In genomic region chr2:88170472-88170892, GRCh38 we compare ENCODE assay signal across 8 cellular contexts.
DNase-seq lines count a peak whose midpoint lies in the region; ATAC-seq and TF ChIP-seq lines count a peak whose summit lies in the region.

No MANE protein-coding gene starts in this region.

- H3K4me1 Mint-ChIP-seq in effector memory CD8-positive, alpha-beta T cell (ENCODE audit: low read depth in 2 of 2), result peaks cover 0 to 8% of the 10 kb centered on the region in 2 donors

- peaks cover 6% of the 10 kb centered on the region for H3K36me3 Mint-ChIP-seq in effector memory CD8-positive, alpha-beta T cell (ENCODE audit: insufficient read depth)

- ATAC-seq in effector memory CD8-positive, alpha-beta T cell (replicated peaks), result no peak
- no peak for ATAC-seq in GM21367 (IDR thresholded peaks at IDR 0.05; ENCODE audit: unreplicated experiment)
- no peak for ATAC-seq in HG02571 (IDR thresholded peaks at IDR 0.05; ENCODE audit: unreplicated experiment)

- H3K4me3 ChIP-seq in LNCaP clone FGC (ENCODE audit: low read depth, low read length) (peak overlapping the region; percentile 79), mucosa of stomach (ENCODE audit: low read length) (peak overlapping the region; percentile 45)

- H3K9me3 ChIP-seq in mucosa of stomach (ENCODE audit: control insufficient read depth, low read length), result no peaks in the 10 kb centered on the region

- H3K9ac ChIP-seq in mucosa of stomach (ENCODE audit: low read length), result peak overlapping the region; percentile 95

- no peaks in the 10 kb centered on the region for H3K9me3 Mint-ChIP-seq in effector memory CD8-positive, alpha-beta T cell

- peak overlapping the region; percentile 63 to 78 for H3K27ac Mint-ChIP-seq in effector memory CD8-positive, alpha-beta T cell

- TF ChIP-seq CTCF in C4-2B (conservative IDR thresholded peaks at IDR 0.05), result no peak
- no peak for TF ChIP-seq CTCF in LNCaP clone FGC (IDR thresholded peaks at IDR 0.05; ENCODE audit: control insufficient read depth, extremely low read depth, insufficient read depth)

- peaks cover 9% of the 10 kb centered on the region for H3K4me1 ChIP-seq in mucosa of stomach (ENCODE audit: control insufficient read depth, insufficient read depth, low read length)

- DNase-seq in LNCaP clone FGC (ENCODE audit: low read depth) (no peak), SW480 (ENCODE audit: low spot score) (no peak), SKM-1 (lab: John Stamatoyannopoulos, UW; ENCODE audit: unreplicated experiment) (no peak)
- DNase-seq in effector memory CD8-positive, alpha-beta T cell, result no peak

- H3K27ac ChIP-seq in C4-2B, result peak overlapping the region; percentile 81

- H3K36me3 ChIP-seq in mucosa of stomach (ENCODE audit: control insufficient read depth, insufficient read depth, low read length), result no peaks in the 10 kb centered on the region

- H3K27me3 Mint-ChIP-seq in effector memory CD8-positive, alpha-beta T cell, result peaks cover 7 to 44% of the 10 kb centered on the region in 2 donors

- H3K27me3 ChIP-seq in mucosa of stomach (ENCODE audit: control insufficient read depth, insufficient read depth, low read length), result no peaks in the 10 kb centered on the region

- peak overlapping the region; percentile 78 to 82 for H3K4me3 Mint-ChIP-seq in effector memory CD8-positive, alpha-beta T cell
